8 cellular contexts compared by ENCODE assay signal in the genomic region with DNA sequence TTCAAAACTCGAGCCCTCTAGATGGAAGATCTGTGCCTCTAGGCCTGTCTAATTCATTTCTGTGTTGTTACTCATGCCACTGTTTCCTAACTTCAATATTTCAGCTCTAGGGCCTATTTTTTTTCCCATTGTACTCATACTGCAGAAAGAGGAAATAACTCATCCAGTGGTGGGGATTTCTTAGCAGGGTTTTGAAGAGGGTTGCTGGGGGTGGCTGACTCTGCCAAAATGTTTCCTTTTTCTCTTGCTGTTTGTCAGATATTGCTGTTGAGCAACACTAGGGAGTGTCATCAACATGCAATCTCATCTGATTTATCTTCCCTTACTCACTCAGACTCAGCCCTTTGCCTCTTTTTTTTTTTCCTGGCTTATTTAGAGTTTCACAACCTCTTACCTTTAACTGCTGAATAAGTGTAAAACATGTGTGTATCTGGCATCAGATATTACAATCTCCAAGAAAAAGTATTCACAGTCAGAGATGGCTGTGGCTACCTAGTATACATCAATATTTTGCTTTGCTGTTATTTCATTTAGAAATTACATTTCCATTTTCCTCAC.
DNase-seq lines count a peak whose midpoint lies in the region; ATAC-seq and TF ChIP-seq lines count a peak whose summit lies in the region.

No MANE protein-coding gene starts in this region.

- BruUV-seq in mammary epithelial cell (replicated peaks; lab: Mats Ljungman, UMichigan), result no TSS peak

- WGBS in mammary epithelial cell (ENCODE audit: low coverage, missing lambda C conversion rate), result 8% methylated on average over 1 of the region's 1 CpG
- WGBS in mesenchymal stem cell, result 0% methylated on average over 1 of the region's 1 CpG

- no peak overlapping the region for H3K4ac ChIP-seq in mesenchymal stem cell (ENCODE audit: low read depth in 1 of 2, low read length in 2 of 2)

- peaks cover 14% of the 10 kb centered on the region for H3K4me1 Mint-ChIP-seq in activated CD4-positive, alpha-beta T cell treated with anti-CD3 and anti-CD28 coated beads for 36 hours
- peaks cover 19 to 22% of the 10 kb centered on the region in 2 donors for H3K4me1 Mint-ChIP-seq in stimulated activated naive B cell treated with anti-CD40 and anti-IgM and Interleukin-4, amounts not matched to agents 10 μg/mL and 1 μg/mL and 100 μg/mL, for 72 hours

- no peaks in the 10 kb centered on the region for H3K9me3 Mint-ChIP-seq in activated CD4-positive, alpha-beta T cell treated with anti-CD3 and anti-CD28 coated beads for 36 hours (ENCODE audit: low read depth)
- H3K9me3 Mint-ChIP-seq in stimulated activated naive B cell treated with anti-CD40 and anti-IgM and Interleukin-4, amounts not matched to agents 10 μg/mL and 1 μg/mL and 100 μg/mL, for 72 hours, result no peaks in the 10 kb centered on the region

- no peak for TF ChIP-seq CTCF in mammary epithelial cell (conservative IDR thresholded peaks at IDR 0.05 in 1 of 2, IDR thresholded peaks at IDR 0.05 in 1 of 2; ENCODE audit: extremely low read depth in 1 of 2, insufficient read depth in 1 of 2, low read depth in 1 of 2, low read length in 2 of 2)

- H3K27ac ChIP-seq in mammary epithelial cell (ENCODE audit: insufficient read depth, low read depth, low read length), result peak overlapping the region; percentile 77
- peak overlapping the region; percentile 3 for H3K27ac ChIP-seq in mesenchymal stem cell (ENCODE audit: low read length, poor library complexity, severe bottlenecking)

- no peak overlapping the region for H2AFZ ChIP-seq in mammary epithelial cell (ENCODE audit: low read depth, low read length)
- no peak overlapping the region for H2AFZ ChIP-seq in mesenchymal stem cell (ENCODE audit: low read depth, low read length)

- H2BK5ac ChIP-seq in mesenchymal stem cell (ENCODE audit: low read depth, low read length, poor library complexity, severe bottlenecking), result no peak overlapping the region

- CTCF ChIA-PET in activated CD4-positive, alpha-beta T cell treated with anti-CD3 and anti-CD28 coated beads for 36 hours (lab: Charles Lee), result interaction anchor here (0.7 to 1.5 kb wide), 6 partner anchors 11 to 145 kb away, joined by 3 to 6 read pairs (median 4); no protein-coding TSS in a partner anchor
- CTCF ChIA-PET in mammary epithelial cell (lab: Charles Lee; ENCODE audit: low non-redundant PET), result no interaction called here

- no peak overlapping the region for H4K8ac ChIP-seq in mesenchymal stem cell (ENCODE audit: low read length)

- H2BK15ac ChIP-seq in mesenchymal stem cell (ENCODE audit: low read depth, poor library complexity, severe bottlenecking), result no peak overlapping the region

- no peak overlapping the region for H3K23ac ChIP-seq in mesenchymal stem cell (ENCODE audit: low read length in 2 of 2)

- ATAC-seq in activated CD4-positive, alpha-beta T cell treated with anti-CD3 and anti-CD28 coated beads for 36 hours, result peak; percentile 91
- peak; percentile 75 to 76 for ATAC-seq in stimulated activated naive B cell treated with anti-CD40 and anti-IgM and Interleukin-4, amounts not matched to agents 10 μg/mL and 1 μg/mL and 100 μg/mL, for 72 hours (replicated peaks)
- no peak for ATAC-seq in HG03135 (IDR thresholded peaks at IDR 0.05; ENCODE audit: unreplicated experiment)

- POLR2A ChIA-PET in activated CD4-positive, alpha-beta T cell treated with anti-CD3 and anti-CD28 coated beads for 36 hours (lab: Charles Lee), result interaction anchor here (0.5 to 1.2 kb wide), 6 partner anchors 18 to 189 kb away, joined by 3 to 12 read pairs (median 4); partner anchors contain the start of gene DUSP6

- H3K79me2 ChIP-seq in mammary epithelial cell (ENCODE audit: insufficient read depth, low read length), result no peaks in the 10 kb centered on the region

- no peak overlapping the region for H3K18ac ChIP-seq in mesenchymal stem cell (ENCODE audit: low read depth in 1 of 2, low read length in 2 of 2)

- H4K91ac ChIP-seq in mesenchymal stem cell (ENCODE audit: low read length), result no peak overlapping the region

- no peaks in the 10 kb centered on the region for H3K36me3 Mint-ChIP-seq in activated CD4-positive, alpha-beta T cell treated with anti-CD3 and anti-CD28 coated beads for 36 hours (ENCODE audit: low read depth)
- H3K36me3 Mint-ChIP-seq in stimulated activated naive B cell treated with anti-CD40 and anti-IgM and Interleukin-4, amounts not matched to agents 10 μg/mL and 1 μg/mL and 100 μg/mL, for 72 hours, result no peaks in the 10 kb centered on the region

- H3K36me3 ChIP-seq in mammary epithelial cell (ENCODE audit: insufficient read depth, low read length) (no peaks in the 10 kb centered on the region), mesenchymal stem cell (ENCODE audit: control insufficient read depth in 1 of 2, insufficient read depth in 2 of 2, low read depth in 1 of 2, low read length in 2 of 2) (no peaks in the 10 kb centered on the region)

- H3K4me3 ChIP-seq in mammary epithelial cell (replicated peaks in 1 of 3; ENCODE audit: insufficient read depth in 1 of 3, low read depth in 2 of 3, low read length in 3 of 3) (no peak overlapping the region), mesenchymal stem cell (ENCODE audit: insufficient read depth in 1 of 2, low read depth in 1 of 2, low read length in 2 of 2) (no peak overlapping the region)

- no peaks in the 10 kb centered on the region for H3K27me3 Mint-ChIP-seq in activated CD4-positive, alpha-beta T cell treated with anti-CD3 and anti-CD28 coated beads for 36 hours
- H3K27me3 Mint-ChIP-seq in stimulated activated naive B cell treated with anti-CD40 and anti-IgM and Interleukin-4, amounts not matched to agents 10 μg/mL and 1 μg/mL and 100 μg/mL, for 72 hours, result no peaks in the 10 kb centered on the region

- no peak overlapping the region for H3K27ac Mint-ChIP-seq in activated CD4-positive, alpha-beta T cell treated with anti-CD3 and anti-CD28 coated beads for 36 hours
- H3K27ac Mint-ChIP-seq in stimulated activated naive B cell treated with anti-CD40 and anti-IgM and Interleukin-4, amounts not matched to agents 10 μg/mL and 1 μg/mL and 100 μg/mL, for 72 hours, result no peak overlapping the region

- H4K20me1 ChIP-seq in mammary epithelial cell (ENCODE audit: insufficient read depth, low read length), result no peaks in the 10 kb centered on the region

- H3K4me3 Mint-ChIP-seq in activated CD4-positive, alpha-beta T cell treated with anti-CD3 and anti-CD28 coated beads for 36 hours, result no peak overlapping the region
- H3K4me3 Mint-ChIP-seq in stimulated activated naive B cell treated with anti-CD40 and anti-IgM and Interleukin-4, amounts not matched to agents 10 μg/mL and 1 μg/mL and 100 μg/mL, for 72 hours, result no peak overlapping the region

- in situ Hi-C loops in mammary epithelial cell (cut with MboI; ENCODE audit: low sequenced_read_pairs in 2 of 2), result loop anchor here in 1 of 2 donors (10.0 kb wide), 1 partner anchor 182 kb away; no protein-coding TSS in a partner anchor

- peak; percentile 82 for DNase-seq in activated CD4-positive, alpha-beta T cell treated with anti-CD3 and anti-CD28 coated beads for 36 hours
- no peak for DNase-seq in activated CD4-positive, alpha-beta T cell treated with anti-CD3 and anti-CD28 coated beads, Interleukin-2, amount 50 U/mL, for 1 hour
- DNase-seq in SKM-1 (lab: John Stamatoyannopoulos, UW; ENCODE audit: unreplicated experiment) (peak; percentile 67), mammary epithelial cell (peak; percentile 100), mesenchymal stem cell (peak; percentile 97), germinal center (ENCODE audit: low spot score) (no peak)
- DNase-seq in stimulated activated naive B cell treated with anti-CD40 and anti-IgM and Interleukin-4, amounts not matched to agents 10 μg/mL and 1 μg/mL and 100 μg/mL, for 72 hours, result peak; percentile 19

- no peak overlapping the region for H3K9ac ChIP-seq in mammary epithelial cell (ENCODE audit: insufficient read depth, low read length)
- peak overlapping the region; percentile 87 for H3K9ac ChIP-seq in mesenchymal stem cell (ENCODE audit: low read length)

- H3K9me3 ChIP-seq in mammary epithelial cell (replicated peaks; ENCODE audit: insufficient read depth, low read length) (no peaks in the 10 kb centered on the region), mesenchymal stem cell (ENCODE audit: control insufficient read depth, low read length) (no peaks in the 10 kb centered on the region)

- H3K4me1 ChIP-seq in mammary epithelial cell (ENCODE audit: insufficient read depth, low read length), result peaks cover 44% of the 10 kb centered on the region
- H3K4me1 ChIP-seq in mesenchymal stem cell (ENCODE audit: control insufficient read depth, insufficient read depth, low read depth, low read length), result no peaks in the 10 kb centered on the region

- no peak overlapping the region for H2AK5ac ChIP-seq in mesenchymal stem cell (ENCODE audit: low read length, severe bottlenecking)

- H3K14ac ChIP-seq in mesenchymal stem cell (ENCODE audit: low read length in 2 of 2), result no peak overlapping the region

- H3K4me2 ChIP-seq in mammary epithelial cell (ENCODE audit: insufficient read depth, low read depth, low read length) (peak overlapping the region; percentile 25), mesenchymal stem cell (ENCODE audit: low read length, poor library complexity, severe bottlenecking) (no peak overlapping the region)

- intact Hi-C loops in activated CD4-positive, alpha-beta T cell treated with anti-CD3 and anti-CD28 coated beads for 36 hours (cut with DNase I, micrococcal nuclease), result loop anchor here (1.0 to 5.0 kb wide), 19 partner anchors 18 to 864 kb away; partner anchors contain the start of genes DUSP6 (in 2 of the 2), GALNT4 (in 1 of the 2) and POC1B (in 1 of the 2)
- intact Hi-C loops in mammary epithelial cell (cut with micrococcal nuclease), result loop anchor here (1.0 to 10.0 kb wide), 6 partner anchors 18 to 362 kb away; partner anchors contain the start of genes DUSP6, GALNT4 and POC1B

- no peak overlapping the region for H2BK120ac ChIP-seq in mesenchymal stem cell (ENCODE audit: low read depth, low read length)

- H3K27me3 ChIP-seq in mammary epithelial cell (ENCODE audit: insufficient read depth, low read length), result no peaks in the 10 kb centered on the region
- no peaks in the 10 kb centered on the region for H3K27me3 ChIP-seq in mesenchymal stem cell (ENCODE audit: control insufficient read depth in 1 of 2, insufficient read depth in 1 of 2, low read length in 2 of 2)

- no peaks in the 10 kb centered on the region for H3K79me1 ChIP-seq in mesenchymal stem cell (replicated peaks; ENCODE audit: low read length, poor library complexity, severe bottlenecking)

- dilution Hi-C loops in mammary epithelial cell (cut with HindIII; ENCODE audit: low sequenced_read_pairs), result no loop called here

- no peak overlapping the region for H2BK12ac ChIP-seq in mesenchymal stem cell (ENCODE audit: low read length in 2 of 2)

Comparison
In these comparisons a context has a peak if more than half of its experiments do, and no peak if none do; other contexts are left out.
1. DNase-seq: peak in activated CD4-positive, alpha-beta T cell treated with anti-CD3 and anti-CD28 coated beads for 36 hours (single experiment), SKM-1 (single experiment), mammary epithelial cell (single experiment), mesenchymal stem cell (single experiment) and stimulated activated naive B cell treated with anti-CD40 and anti-IgM and Interleukin-4, amounts not matched to agents 10 μg/mL and 1 μg/mL and 100 μg/mL, for 72 hours (single experiment); none in activated CD4-positive, alpha-beta T cell treated with anti-CD3 and anti-CD28 coated beads, Interleukin-2, amount 50 U/mL, for 1 hour (single experiment) and germinal center (single experiment).